In the genomic region with DNA sequence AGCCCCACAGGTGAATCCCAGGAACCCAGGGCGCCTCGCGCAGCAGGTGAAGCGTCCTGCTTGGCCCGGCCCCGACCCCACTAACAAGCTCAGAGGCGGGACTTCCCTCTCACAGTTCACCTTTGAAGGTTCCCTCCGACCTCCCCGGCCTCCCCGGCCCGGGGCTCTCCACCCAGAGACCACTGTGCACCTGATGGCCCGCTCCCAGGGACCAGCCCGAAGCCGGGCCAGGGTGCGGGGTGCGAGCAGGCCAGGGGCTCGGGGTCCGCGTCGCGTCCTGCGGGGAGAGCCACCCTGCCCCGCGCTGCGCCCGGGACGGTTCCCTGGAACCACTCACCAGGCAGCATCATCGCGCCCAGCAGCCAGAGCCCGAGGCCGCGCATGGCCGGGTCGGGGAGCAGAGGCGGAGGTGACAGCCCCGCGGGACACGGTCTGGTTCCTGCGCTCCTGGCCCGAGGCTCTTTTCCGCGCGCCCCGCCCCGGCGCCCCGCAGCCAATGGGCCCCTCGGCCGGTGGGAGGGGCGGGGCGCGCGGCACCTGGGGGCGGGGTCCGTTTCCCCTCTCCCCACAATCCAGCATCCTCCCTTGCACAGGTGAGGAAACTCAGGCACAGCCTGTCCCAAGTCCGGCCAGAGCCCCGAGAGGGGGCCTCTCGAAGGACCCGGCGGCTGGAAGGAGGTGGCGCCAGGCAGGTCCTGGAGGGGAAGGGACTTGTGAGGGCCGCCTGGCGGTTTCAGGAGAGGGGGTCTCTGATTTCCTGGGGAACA, we compare ENCODE assay signal across 7 cellular contexts. TPM values are rescaled to one million over a fixed set of nuclear protein-coding genes. Genes with fewer than 3 reads are reported as not detected.
DNase-seq lines count a peak whose midpoint lies in the region; ATAC-seq and TF ChIP-seq lines count a peak whose summit lies in the region.

A gene (minus strand): TSS at position 434 of the 767 bp plus-strand sequence. CDS start 51 bp downstream, at position 383.

- intact Hi-C loops in colonic mucosa (cut with DNase I), result no loop called here
- intact Hi-C loops in ovary (cut with DNase I), result no loop called here

- H3K9me3 ChIP-seq in colonic mucosa (no peaks in the 10 kb centered on the region), mucosa of rectum (ENCODE audit: control insufficient read depth in 2 of 2, low read length in 2 of 2) (no peaks in the 10 kb centered on the region), upper lobe of left lung (no peaks in the 10 kb centered on the region), ovary (no peaks in the 10 kb centered on the region)

- peak in 1 of 4 donors; percentile 76 for TF ChIP-seq POLR2A in upper lobe of left lung (IDR thresholded peaks at IDR 0.05)
- no peak for TF ChIP-seq POLR2A in ovary (IDR thresholded peaks at IDR 0.05)

- H3K4me3 ChIP-seq in colonic mucosa (peak within 1 kb of the TSS; percentile 31), mucosa of rectum (ENCODE audit: low read length in 2 of 2) (peak within 1 kb of the TSS; percentile 46 to 65), upper lobe of left lung (peak within 1 kb of the TSS; percentile 35 to 44 (median 40)), ovary (no peak within 1 kb of the TSS)

- H3K27me3 ChIP-seq in colonic mucosa (peaks cover 16% of the 10 kb centered on the region), mucosa of rectum (ENCODE audit: control insufficient read depth in 2 of 2, insufficient read depth in 2 of 2, low read length in 2 of 2) (peaks cover 0 to 10% of the 10 kb centered on the region in 2 donors), upper lobe of left lung (peaks cover 0 to 4% (median 0%) of the 10 kb centered on the region in 4 donors), ovary (no peaks in the 10 kb centered on the region)

- H3K9ac ChIP-seq in colonic mucosa (ENCODE audit: low read depth in 2 of 2, low read length in 2 of 2) (peak within 1 kb of the TSS; percentile 43 to 63), mucosa of rectum (ENCODE audit: low read depth in 1 of 2, low read length in 2 of 2) (peak within 1 kb of the TSS; percentile 23 to 24)

- TF ChIP-seq EP300 in upper lobe of left lung (IDR thresholded peaks at IDR 0.05), result no peak
- TF ChIP-seq EP300 in ovary (IDR thresholded peaks at IDR 0.05), result no peak

- 7% methylated on average over 33 of the region's 63 CpGs; no CpG with 5 or more reads in 1 of the 2 donors for WGBS in upper lobe of left lung, 2 donors
- WGBS in ovary, 3 donors, result 5 to 13% (median 7%) methylated on average over 27 to 63 of the region's 63 CpGs

- no peaks in the 10 kb centered on the region for H3K36me3 ChIP-seq in colonic mucosa
- H3K36me3 ChIP-seq in mucosa of rectum (ENCODE audit: control insufficient read depth in 2 of 2, insufficient read depth in 2 of 2, low read length in 2 of 2), result peaks cover 12% of the 10 kb centered on the region in 2 donors
- peaks cover 5 to 49% (median 24%) of the 10 kb centered on the region in 4 donors for H3K36me3 ChIP-seq in upper lobe of left lung
- H3K36me3 ChIP-seq in ovary, result no peaks in the 10 kb centered on the region

- TF ChIP-seq CTCF in colonic mucosa (IDR thresholded peaks at IDR 0.05) (no peak), upper lobe of left lung (IDR thresholded peaks at IDR 0.05) (no peak), ovary (IDR thresholded peaks at IDR 0.05) (no peak)

- peak; percentile 40 for ATAC-seq in GM19035 (IDR thresholded peaks at IDR 0.05; ENCODE audit: unreplicated experiment)
- peak; percentile 28 for ATAC-seq in HG03025 (IDR thresholded peaks at IDR 0.05; ENCODE audit: low FRiP score, unreplicated experiment)
- peak in 1 of 2 donors; percentile 28 for ATAC-seq in upper lobe of left lung (ENCODE audit: low FRiP score in 2 of 2)

- DNase-seq in T-helper 9 cell, result peak; percentile 68
- DNase-seq in colonic mucosa, result no peak
- DNase-seq in upper lobe of left lung, result peak; percentile 67 to 94
- no peak for DNase-seq in ovary

- H3K4me1 ChIP-seq in colonic mucosa (peaks cover 4% of the 10 kb centered on the region), mucosa of rectum (ENCODE audit: control insufficient read depth in 2 of 2, insufficient read depth in 2 of 2, low read length in 2 of 2) (peaks cover 3 to 12% of the 10 kb centered on the region in 2 donors), upper lobe of left lung (peaks cover 16 to 55% (median 40%) of the 10 kb centered on the region in 4 donors), ovary (ENCODE audit: insufficient read depth) (no peaks in the 10 kb centered on the region)

- H3K27ac ChIP-seq in colonic mucosa (no peak within 1 kb of the TSS), mucosa of rectum (ENCODE audit: low read depth in 2 of 2, low read length in 2 of 2) (peak within 1 kb of the TSS; percentile 29 to 71), upper lobe of left lung (peak within 1 kb of the TSS; percentile 82 to 89 (median 87)), ovary (no peak within 1 kb of the TSS)

RNA-seq across cellular contexts. Expression of the gene that starts here (rescaled TPM):
- total RNA-seq in colonic mucosa (1 to 10 TPM; 3.7 to 5.7 TPM), upper lobe of left lung (10 to 100 TPM; 10.4 to 93.2 (median 32.9) TPM), ovary (1 to 10 TPM; 1.9 to 5.9 (median 4.4) TPM)
- 1 to 10 TPM in 1 of 2 donors, under 1 TPM in 1; 0.48 to 1.7 TPM for polyA plus RNA-seq in ovary

Comparison
In these comparisons a context has a peak if more than half of its experiments do, and no peak if none do; other contexts are left out.
1. DNase-seq: peak in T-helper 9 cell (single experiment) and upper lobe of left lung (2 of 2); none in colonic mucosa (single experiment) and ovary (0 of 5).
2. H3K27ac ChIP-seq: peak in mucosa of rectum (2 of 2) and upper lobe of left lung (4 of 4); none in colonic mucosa (single experiment) and ovary (0 of 2).